Comparison of ENCODE assay signal across 15 cellular contexts in genomic region chr9:98892296-98892695, GRCh38. TPM values are rescaled to one million over a fixed set of nuclear protein-coding genes. Genes with fewer than 3 reads are reported as not detected.
A peak's percentile ranks its signal among the peaks of the same experiment; 100 is the strongest.
DNase-seq lines count a peak whose midpoint lies in the region; ATAC-seq and TF ChIP-seq lines count a peak whose summit lies in the region.
"Had no signal": no experiment of that assay in that cellular context is flagged by ENCODE, and none has a peak within 500 bp of the region (broad histone marks: within the 10 kb centered on the region; RNA-seq: fewer than 3 reads in every experiment).

No MANE protein-coding gene starts in this region.

- peak; percentile 33 for DNase-seq in AG04450 (ENCODE audit: low read depth, low spot score)
- peak in 1 of 2 experiments; percentile 34 for DNase-seq in SJSA1 (ENCODE audit: low read depth in 1 of 2, low spot score in 2 of 2)
- DNase-seq in astrocyte of the spinal cord (ENCODE audit: low read depth, low spot score), result peak; percentile 18
- DNase-seq in iris pigment epithelial cell (ENCODE audit: low read depth), result peak; percentile 64
- no peak for DNase-seq in cerebellar nuclear complex (lab: John Stamatoyannopoulos, UW)
- no peak for DNase-seq in NCI-H2081 (lab: John Stamatoyannopoulos, UW)
- DNase-seq in activated CD4-positive, alpha-beta T cell treated with anti-CD3 and anti-CD28 coated beads, Interleukin-2, amount 10 ng/mL, durations not matched to agents 7 days and 5 days, result no peak
- DNase-seq in Right ventricle myocardium superior, result no peak
- DNase-seq: AML-193; Caco-2; CD8-positive, alpha-beta memory T cell; DND-41; GM23248 had no signal

- no peak for TF ChIP-seq CTCF in AG04450 (IDR thresholded peaks at IDR 0.05; ENCODE audit: low read depth, low read length)
- TF ChIP-seq CTCF in astrocyte of the spinal cord (IDR thresholded peaks at IDR 0.05; ENCODE audit: low read depth, low read length), result no peak

- H3K27ac ChIP-seq in AG04450 (ENCODE audit: low read depth, low read length) (no peak overlapping the region), SJSA1 (peak overlapping the region; percentile 6; the same call in 1 of the 2 replicates)
- H3K27ac ChIP-seq: 22Rv1, BLaER1, GM23248 had no signal

- intact Hi-C loops in Right ventricle myocardium superior (cut with DNase I), result no loop called here

- CTCF ChIA-PET in AG04450 (lab: Charles Lee), result interaction anchor here (0.6 to 1.7 kb wide), 5 partner anchors 10 to 83 kb away, joined by 3 to 6 read pairs (median 4); no protein-coding TSS in a partner anchor
- CTCF ChIA-PET in activated CD4-positive, alpha-beta T cell treated with anti-CD3 and anti-CD28 coated beads, Interleukin-2, amount 10 ng/mL, durations not matched to agents 7 days and 5 days (lab: Charles Lee), result interaction anchor here (0.9 to 1.5 kb wide), 2 partner anchors 13 to 15 kb away, joined by 3 read pairs; no protein-coding TSS in a partner anchor

- H3K4me3 Mint-ChIP-seq in activated CD4-positive, alpha-beta T cell treated with anti-CD3 and anti-CD28 coated beads, Interleukin-2, amount 10 ng/mL, durations not matched to agents 7 days and 5 days, result no peak overlapping the region
- H3K4me3 Mint-ChIP-seq: CD8-positive, alpha-beta memory T cell had no signal

- H3K36me3 Mint-ChIP-seq in activated CD4-positive, alpha-beta T cell treated with anti-CD3 and anti-CD28 coated beads, Interleukin-2, amount 10 ng/mL, durations not matched to agents 7 days and 5 days (ENCODE audit: low read depth), result no peaks in the 10 kb centered on the region
- H3K36me3 Mint-ChIP-seq: CD8-positive, alpha-beta memory T cell had no signal

- no peaks in the 10 kb centered on the region for H3K9me3 ChIP-seq in AG04450 (ENCODE audit: control insufficient read depth, insufficient read depth, low read length)
- H3K9me3 ChIP-seq in SJSA1 (replicated peaks), result no peaks in the 10 kb centered on the region; the same call in 1 of the 2 replicates

- no peak overlapping the region for H3K27ac Mint-ChIP-seq in activated CD4-positive, alpha-beta T cell treated with anti-CD3 and anti-CD28 coated beads, Interleukin-2, amount 10 ng/mL, durations not matched to agents 7 days and 5 days

- peaks cover 50% of the 10 kb centered on the region for H3K4me1 ChIP-seq in SJSA1 (replicated peaks)
- H3K4me1 ChIP-seq: Caco-2 had no signal

- no peaks in the 10 kb centered on the region for H3K4me1 Mint-ChIP-seq in activated CD4-positive, alpha-beta T cell treated with anti-CD3 and anti-CD28 coated beads, Interleukin-2, amount 10 ng/mL, durations not matched to agents 7 days and 5 days
- H3K4me1 Mint-ChIP-seq: CD8-positive, alpha-beta memory T cell had no signal

- H3K4me3 ChIP-seq in AG04450 (ENCODE audit: low read depth, low read length), result no peak overlapping the region
- no peak overlapping the region for H3K4me3 ChIP-seq in SJSA1
- H3K4me3 ChIP-seq in astrocyte of the spinal cord (ENCODE audit: low read depth, low read length), result no peak overlapping the region
- H3K4me3 ChIP-seq: BLaER1, GM23248 had no signal

- H3K36me3 ChIP-seq in SJSA1, result no peaks in the 10 kb centered on the region
- H3K36me3 ChIP-seq: BLaER1 had no signal

- POLR2A ChIA-PET in AG04450 (lab: Yijun Ruan, JAX), result interaction anchor here (0.6 to 1.5 kb wide), 7 partner anchors 14 to 91 kb away, joined by 3 to 8 read pairs (median 4); no protein-coding TSS in a partner anchor
- POLR2A ChIA-PET in activated CD4-positive, alpha-beta T cell treated with anti-CD3 and anti-CD28 coated beads, Interleukin-2, amount 10 ng/mL, durations not matched to agents 7 days and 5 days (lab: Charles Lee), result no interaction called here

- in situ Hi-C loops in astrocyte of the spinal cord (cut with HindIII; ENCODE audit: low sequenced_read_pairs), result no loop called here

- ATAC-seq in Right ventricle myocardium superior (ENCODE audit: poor library complexity), result no peak

- H3K27me3 ChIP-seq in AG04450 (ENCODE audit: control insufficient read depth, insufficient read depth, low read length), result no peaks in the 10 kb centered on the region
- no peaks in the 10 kb centered on the region for H3K27me3 ChIP-seq in SJSA1 (replicated peaks)
- H3K27me3 ChIP-seq: BLaER1 had no signal

- H3K27me3 Mint-ChIP-seq in activated CD4-positive, alpha-beta T cell treated with anti-CD3 and anti-CD28 coated beads, Interleukin-2, amount 10 ng/mL, durations not matched to agents 7 days and 5 days, result peaks cover 16% of the 10 kb centered on the region

- H3K9me3 Mint-ChIP-seq in activated CD4-positive, alpha-beta T cell treated with anti-CD3 and anti-CD28 coated beads, Interleukin-2, amount 10 ng/mL, durations not matched to agents 7 days and 5 days, result no peaks in the 10 kb centered on the region

RNA-seq across cellular contexts. Expression of gene COL15A1, which starts 51.4 kb away (rescaled TPM):
- 3.0 and 3.2 TPM in 2 replicates for polyA plus RNA-seq in AG04450 (2011; rRNA removed)
- 2.0 and 2.8 TPM in 2 replicates for polyA minus RNA-seq in AG04450 (2011; rRNA and poly(A)+ RNA removed)
- 0.22 and 0.50 TPM in 2 replicates for total RNA-seq in SJSA1 (2014; rRNA removed; shearing (Covaris generic))
- total RNA-seq in activated CD4-positive, alpha-beta T cell treated with anti-CD3 and anti-CD28 coated beads, Interleukin-2, amount 10 ng/mL, durations not matched to agents 7 days and 5 days, result under 1 TPM; 0.07 to 0.12 TPM
- total RNA-seq in Right ventricle myocardium superior, result 55.9 TPM
- total RNA-seq: Caco-2; CD8-positive, alpha-beta memory T cell had no signal

Comparison
In these comparisons a context has a peak if more than half of its experiments do, and no peak if none do; other contexts are left out.
1. DNase-seq: peak in AG04450 (single experiment), astrocyte of the spinal cord (single experiment) and iris pigment epithelial cell (single experiment); none in cerebellar nuclear complex (0 of 2), NCI-H2081 (0 of 2), activated CD4-positive, alpha-beta T cell treated with anti-CD3 and anti-CD28 coated beads, Interleukin-2, amount 10 ng/mL, durations not matched to agents 7 days and 5 days (single experiment) and Right ventricle myocardium superior (single experiment).
2. RNA of gene COL15A1, which starts 51.4 kb away (total RNA-seq): 55.9 TPM in Right ventricle myocardium superior (single experiment); 0.22 to 0.50 TPM in SJSA1 and 0.07 to 0.12 TPM in activated CD4-positive, alpha-beta T cell treated with anti-CD3 and anti-CD28 coated beads, Interleukin-2, amount 10 ng/mL, durations not matched to agents 7 days and 5 days; every median in the first group is over 10 times any median in the second.